ENCODE assay signal across 10 cellular contexts in genomic region chr17:18860161-18860972, GRCh38. TPM values are rescaled to one million over a fixed set of nuclear protein-coding genes. Genes with fewer than 3 reads are reported as not detected.
A peak's percentile ranks its signal among the peaks of the same experiment; 100 is the strongest.
DNase-seq lines count a peak whose midpoint lies in the region; ATAC-seq and TF ChIP-seq lines count a peak whose summit lies in the region.
"Had no signal": no experiment of that assay in that cellular context is flagged by ENCODE, and none has a peak within 500 bp of the region (broad histone marks: within the 10 kb centered on the region; RNA-seq: fewer than 3 reads in every experiment).

No MANE protein-coding gene starts in this region.

- H3K36me3 ChIP-seq in SJCRH30 (peaks cover 8% of the 10 kb centered on the region), prostate gland (no peaks in the 10 kb centered on the region)

- H2BK5ac ChIP-seq in H9 (ENCODE audit: insufficient read length, low read length) = no peak overlapping the region

- no peak overlapping the region for H2BK15ac ChIP-seq in H9 (ENCODE audit: low read depth, low read length)

- H3K9me3 Mint-ChIP-seq in H9 (no peaks in the 10 kb centered on the region), natural killer cell (no peaks in the 10 kb centered on the region)
- no peaks in the 10 kb centered on the region for H3K9me3 Mint-ChIP-seq in T-helper 1 cell treated with Interleukin-12 subunit alpha and Interleukin-12 subunit beta and Interleukin-4 antibody, amounts not matched to agents 30 μg/mL and 1 μg/mL, for 36 hours

- H3K4ac ChIP-seq in H9 (ENCODE audit: low read depth, low read length) = no peak overlapping the region

- TF ChIP-seq CTCF in H9 (conservative IDR thresholded peaks at IDR 0.05) (no peak), natural killer cell (IDR thresholded peaks at IDR 0.05) (no peak), prostate gland (IDR thresholded peaks at IDR 0.05) (no peak)

- no peak overlapping the region for H2BK12ac ChIP-seq in H9 (ENCODE audit: insufficient read length, low read depth, low read length)

- no peak overlapping the region for H4K8ac ChIP-seq in H9 (replicated peaks; ENCODE audit: insufficient read length, low read depth, low read length)

- H4K5ac ChIP-seq in H9 (ENCODE audit: insufficient read length, low read depth, low read length) = no peak overlapping the region

- no peak overlapping the region for H3K4me3 ChIP-seq in SJCRH30
- H3K4me3 ChIP-seq in prostate gland = no peak overlapping the region

- H3K9me3 ChIP-seq in H9 (ENCODE audit: control insufficient read depth, low read depth, low read length) = no peaks in the 10 kb centered on the region
- no peaks in the 10 kb centered on the region for H3K9me3 ChIP-seq in SJCRH30 (replicated peaks)
- H3K9me3 ChIP-seq in prostate gland = no peaks in the 10 kb centered on the region

- no peak overlapping the region for H2AK5ac ChIP-seq in H9 (ENCODE audit: insufficient read length, low read length)

- intact Hi-C loops in natural killer cell (cut with micrococcal nuclease) (no loop called here), prostate gland (cut with DNase I) (no loop called here)

- DNase-seq in H9 = no peak
- DNase-seq in natural killer cell = no peak
- no peak for DNase-seq in globus pallidus (ENCODE audit: low spot score)
- DNase-seq in SJCRH30 = no peak
- no peak for DNase-seq in prostate gland (ENCODE audit: low spot score)
- no peak for DNase-seq in stimulated activated CD8-positive, alpha-beta memory T cell treated with anti-CD3 and anti-CD28 coated beads, Interleukin-4, amount 100 ng/mL, for 48 hours
- DNase-seq: activated gamma-delta T cell, NCI-H2029 had no signal

- H3K14ac ChIP-seq in H9 (ENCODE audit: insufficient read depth, low read length) = no peak overlapping the region

- no peak overlapping the region for H2BK120ac ChIP-seq in H9 (ENCODE audit: low read depth, low read length, poor library complexity, severe bottlenecking)

- no peak overlapping the region for H3K18ac ChIP-seq in H9 (ENCODE audit: insufficient read length, low read depth, low read length)

- H2AFZ ChIP-seq in H9 (ENCODE audit: low read length) = no peak overlapping the region

- H3K4me1 ChIP-seq in H9 (ENCODE audit: insufficient read depth, low read length) (no peaks in the 10 kb centered on the region), SJCRH30 (peaks cover 14% of the 10 kb centered on the region), prostate gland (replicated peaks) (no peaks in the 10 kb centered on the region)

- peak overlapping the region in 2 of 3 experiments; percentile 27 to 84; a peak in 3 of 7 replicates for H3K27ac Mint-ChIP-seq in H9
- peak overlapping the region; percentile 83 for H3K27ac Mint-ChIP-seq in T-helper 1 cell treated with Interleukin-12 subunit alpha and Interleukin-12 subunit beta and Interleukin-4 antibody, amounts not matched to agents 30 μg/mL and 1 μg/mL, for 36 hours
- peak overlapping the region; percentile 74 to 77 for H3K27ac Mint-ChIP-seq in natural killer cell

- TF ChIP-seq POLR2A in prostate gland (IDR thresholded peaks at IDR 0.05) = no peak

- no peak overlapping the region for H3T11ph ChIP-seq in H9 (ENCODE audit: low read length)

- H3K79me1 ChIP-seq in H9 (ENCODE audit: insufficient read depth, low read depth, low read length, poor library complexity, severe bottlenecking) = peaks cover 13% of the 10 kb centered on the region

- H3K9ac ChIP-seq in H9 (ENCODE audit: extremely low read depth, insufficient read length, low read length) = no peak overlapping the region

- WGBS in H9 (ENCODE audit: extremely low coverage, insufficient read length, low lambda C conversion rate) = no CpG with 5 or more reads among the region's 9 CpGs
- WGBS in prostate gland = 95% methylated on average over 9 of the region's 9 CpGs

- H3K36me3 Mint-ChIP-seq in H9 (ENCODE audit: insufficient read depth in 1 of 3, low read depth in 3 of 3) = peaks cover 4 to 14% (median 11%) of the 10 kb centered on the region in 3 experiments; a peak in 5 of 7 replicates
- peaks cover 3% of the 10 kb centered on the region for H3K36me3 Mint-ChIP-seq in T-helper 1 cell treated with Interleukin-12 subunit alpha and Interleukin-12 subunit beta and Interleukin-4 antibody, amounts not matched to agents 30 μg/mL and 1 μg/mL, for 36 hours (ENCODE audit: low read depth)
- H3K36me3 Mint-ChIP-seq in natural killer cell = no peaks in the 10 kb centered on the region

- no peaks in the 10 kb centered on the region for H3K27me3 ChIP-seq in H9 (ENCODE audit: insufficient read depth, low read length)
- no peaks in the 10 kb centered on the region for H3K27me3 ChIP-seq in SJCRH30
- H3K27me3 ChIP-seq in prostate gland (replicated peaks; ENCODE audit: insufficient read depth) = no peaks in the 10 kb centered on the region

- H3K79me2 ChIP-seq in H9 (ENCODE audit: insufficient read depth, low read length) = peaks cover 16% of the 10 kb centered on the region; the same call in 1 of the 2 replicates

- no peak overlapping the region for H4K91ac ChIP-seq in H9 (ENCODE audit: insufficient read length, low read depth, low read length)

- no peak overlapping the region for H2BK20ac ChIP-seq in H9 (ENCODE audit: low read depth, low read length, poor library complexity, severe bottlenecking)

- H3K4me1 Mint-ChIP-seq in H9 (peaks cover 26 to 28% of the 10 kb centered on the region in 2 experiments), natural killer cell (peaks cover 42 to 46% of the 10 kb centered on the region in 2 donors)
- peaks cover 39% of the 10 kb centered on the region for H3K4me1 Mint-ChIP-seq in T-helper 1 cell treated with Interleukin-12 subunit alpha and Interleukin-12 subunit beta and Interleukin-4 antibody, amounts not matched to agents 30 μg/mL and 1 μg/mL, for 36 hours (ENCODE audit: low read depth)

- no peak overlapping the region for H3K4me2 ChIP-seq in H9 (ENCODE audit: insufficient read depth, insufficient read length, low read length)

- ATAC-seq in GM18498 (IDR thresholded peaks at IDR 0.05; ENCODE audit: unreplicated experiment) (peak; percentile 38), natural killer cell (no peak)

- H3K27me3 Mint-ChIP-seq in H9 (ENCODE audit: low read depth) = peaks cover 3% of the 10 kb centered on the region; the same call in 1 of the 2 replicates
- no peaks in the 10 kb centered on the region for H3K27me3 Mint-ChIP-seq in T-helper 1 cell treated with Interleukin-12 subunit alpha and Interleukin-12 subunit beta and Interleukin-4 antibody, amounts not matched to agents 30 μg/mL and 1 μg/mL, for 36 hours (ENCODE audit: low read depth)
- no peaks in the 10 kb centered on the region for H3K27me3 Mint-ChIP-seq in natural killer cell (ENCODE audit: low read depth in 2 of 2)

- H3K23me2 ChIP-seq in H9 (ENCODE audit: insufficient read length, low read depth, low read length, poor library complexity, severe bottlenecking) = peaks cover 3% of the 10 kb centered on the region

- H3K23ac ChIP-seq in H9 (ENCODE audit: insufficient read length, low read depth, low read length) = no peak overlapping the region

- H3K27ac ChIP-seq in H9 (ENCODE audit: insufficient read length, low read depth, low read length) = no peak overlapping the region
- H3K27ac ChIP-seq in SJCRH30 = no peak overlapping the region
- no peak overlapping the region for H3K27ac ChIP-seq in prostate gland

- no peaks in the 10 kb centered on the region for H4K20me1 ChIP-seq in H9 (ENCODE audit: control insufficient read depth, insufficient read depth, insufficient read length)

- H3K4me3 Mint-ChIP-seq in H9 (peak overlapping the region in 1 of 2 experiments; percentile 42; a peak in 2 of 5 replicates), natural killer cell (peak overlapping the region; percentile 50)
- H3K4me3 Mint-ChIP-seq in T-helper 1 cell treated with Interleukin-12 subunit alpha and Interleukin-12 subunit beta and Interleukin-4 antibody, amounts not matched to agents 30 μg/mL and 1 μg/mL, for 36 hours = peak overlapping the region; percentile 53

- no peak overlapping the region for H3K56ac ChIP-seq in H9 (ENCODE audit: insufficient read length, low read depth, low read length)

RNA-seq across cellular contexts. Expression of gene PRPSAP2, which starts 2.4 kb away (rescaled TPM):
- total RNA-seq in H9 (2021) (58.0 and 59.7 TPM in 2 replicates), natural killer cell (10 to 100 TPM; 33.4 to 48.2 (median 33.8) TPM), prostate gland (10 to 100 TPM; 30.6 to 35.0 TPM)
- 184 and 187 TPM in 2 replicates for total RNA-seq in SJCRH30 (2014; rRNA removed; shearing (Covaris generic))
